Comparison of ENCODE assay signal across 8 cellular contexts in genomic region chrX:134460005-134460860, GRCh38. TPM values are rescaled to one million over a fixed set of nuclear protein-coding genes. Genes with fewer than 3 reads are reported as not detected.
DNase-seq lines count a peak whose midpoint lies in the region; ATAC-seq and TF ChIP-seq lines count a peak whose summit lies in the region.

Gene HPRT1, plus strand, starts transcription at chrX:134460165. Its CDS starts 147 bp downstream, at chrX:134460312.

- H3K9me3 Mint-ChIP-seq in activated CD4-positive, alpha-beta T cell treated with anti-CD3 and anti-CD28 coated beads, Interleukin-2, amount 10 ng/mL, durations not matched to agents 7 days and 5 days: no peaks in the 10 kb centered on the region

- peak within 1 kb of the TSS; percentile 85 for H3K4me3 ChIP-seq in coronary artery
- H3K4me3 ChIP-seq in left lung: peak within 1 kb of the TSS; percentile 51 to 59

- peak within 1 kb of the TSS; percentile 94 for H3K27ac Mint-ChIP-seq in activated CD4-positive, alpha-beta T cell treated with anti-CD3 and anti-CD28 coated beads, Interleukin-2, amount 10 ng/mL, durations not matched to agents 7 days and 5 days

- CTCF ChIA-PET in activated CD4-positive, alpha-beta T cell treated with anti-CD3 and anti-CD28 coated beads, Interleukin-2, amount 10 ng/mL, durations not matched to agents 7 days and 5 days (lab: Charles Lee): no interaction called here

- H3K27me3 Mint-ChIP-seq in activated CD4-positive, alpha-beta T cell treated with anti-CD3 and anti-CD28 coated beads, Interleukin-2, amount 10 ng/mL, durations not matched to agents 7 days and 5 days: no peaks in the 10 kb centered on the region

- no peaks in the 10 kb centered on the region for H3K4me1 ChIP-seq in left lung

- TF ChIP-seq CTCF in coronary artery (IDR thresholded peaks at IDR 0.05): no peak
- no peak for TF ChIP-seq CTCF in left lung (IDR thresholded peaks at IDR 0.05)

- no peaks in the 10 kb centered on the region for H3K9me3 ChIP-seq in left lung

- H3K27ac ChIP-seq in coronary artery (peak within 1 kb of the TSS; percentile 54 to 86), left lung (peak within 1 kb of the TSS; percentile 65 to 86)

- intact Hi-C loops in left lung (cut with DNase I): no loop called here

- H3K36me3 ChIP-seq in left lung: no peaks in the 10 kb centered on the region

- H3K4me1 Mint-ChIP-seq in activated CD4-positive, alpha-beta T cell treated with anti-CD3 and anti-CD28 coated beads, Interleukin-2, amount 10 ng/mL, durations not matched to agents 7 days and 5 days: peaks cover 31% of the 10 kb centered on the region

- no peaks in the 10 kb centered on the region for H3K27me3 ChIP-seq in left lung

- POLR2A ChIA-PET in activated CD4-positive, alpha-beta T cell treated with anti-CD3 and anti-CD28 coated beads, Interleukin-2, amount 10 ng/mL, durations not matched to agents 7 days and 5 days (lab: Charles Lee): interaction anchor here (0.8 kb wide), 1 partner anchor 23 kb away, joined by 3 read pairs; no protein-coding TSS in a partner anchor

- ATAC-seq in GM18907 (IDR thresholded peaks at IDR 0.05; ENCODE audit: unreplicated experiment): peak; percentile 91
- ATAC-seq in HG03135 (IDR thresholded peaks at IDR 0.05; ENCODE audit: unreplicated experiment): peak; percentile 84
- ATAC-seq in left lung: peak; percentile 98

- peak within 1 kb of the TSS; percentile 90 for H3K4me3 Mint-ChIP-seq in activated CD4-positive, alpha-beta T cell treated with anti-CD3 and anti-CD28 coated beads, Interleukin-2, amount 10 ng/mL, durations not matched to agents 7 days and 5 days

- peak; percentile 69 for DNase-seq in AG08395 (ENCODE audit: low spot score)
- DNase-seq in NCI-H345 treated with DMSO at 0.1 percent for 48 hours (lab: John Stamatoyannopoulos, UW; ENCODE audit: unreplicated experiment): peak; percentile 69
- DNase-seq in activated CD4-positive, alpha-beta T cell treated with anti-CD3 and anti-CD28 coated beads, Interleukin-2, amount 10 ng/mL, durations not matched to agents 7 days and 5 days: peak; percentile 81
- peak; percentile 83 for DNase-seq in coronary artery (ENCODE audit: low spot score)
- peak; percentile 90 to 97 for DNase-seq in left lung
- DNase-seq in stimulated activated CD4-positive, alpha-beta T cell treated with anti-CD3 and anti-CD28 coated beads, Interleukin-2, amount 100 ng/mL, for 24 hours: peak; percentile 71 to 77

- H3K36me3 Mint-ChIP-seq in activated CD4-positive, alpha-beta T cell treated with anti-CD3 and anti-CD28 coated beads, Interleukin-2, amount 10 ng/mL, durations not matched to agents 7 days and 5 days (ENCODE audit: low read depth): no peaks in the 10 kb centered on the region

RNA-seq across cellular contexts. Expression of gene HPRT1, which starts in this region (rescaled TPM):
- total RNA-seq in activated CD4-positive, alpha-beta T cell treated with anti-CD3 and anti-CD28 coated beads, Interleukin-2, amount 10 ng/mL, durations not matched to agents 7 days and 5 days: 10 to 100 TPM; 77.4 to 77.8 TPM
- 10 to 100 TPM; 21.2 to 26.9 TPM for total RNA-seq in left lung

Comparison
In these comparisons a context has a peak if more than half of its experiments do, and no peak if none do; other contexts are left out.
1. Peak in every context shown above with its lines: DNase-seq, ATAC-seq, H3K4me3 ChIP-seq and H3K27ac ChIP-seq.